Comparison of ENCODE assay signal across 1 cellular context in genomic region chr14:65860956-65861631, GRCh38.
TF ChIP-seq lines count a peak whose summit lies in the region.

No MANE protein-coding gene starts in this region.

TF ChIP-seq in HepG2, 621 proteins besides CTCF, POLR2A, EP300 and RAD21 (continued from another document):
- TF ChIP-seq FOXA3 (CRISPR knock-in tag; IDR thresholded peaks at IDR 0.05): no peak
TF ChIP-seq in HepG2: peak in this region for 1.
